1 cellular context compared by ENCODE assay signal in genomic region chrX:49053223-49054072, GRCh38.
TF ChIP-seq lines count a peak whose summit lies in the region.

No MANE protein-coding gene starts in this region.

TF ChIP-seq in IMR-90, 13 proteins besides CTCF, POLR2A, EP300 and RAD21 (continued from another document):
- no peak for TF ChIP-seq CHD1 (IDR thresholded peaks at IDR 0.05; ENCODE audit: low read depth, low read length)
- TF ChIP-seq RFX5 (IDR thresholded peaks at IDR 0.05; ENCODE audit: low read depth, low read length): no peak
- TF ChIP-seq FOS (IDR thresholded peaks at IDR 0.05; ENCODE audit: low read depth, low read length): no peak
- no peak for TF ChIP-seq SMC3 (IDR thresholded peaks at IDR 0.05; ENCODE audit: low read depth, low read length)
- no peak for TF ChIP-seq RCOR1 (IDR thresholded peaks at IDR 0.05; ENCODE audit: insufficient replicate concordance, low read length)
- no peak for TF ChIP-seq NFE2L2 (IDR thresholded peaks at IDR 0.05; ENCODE audit: low read depth, low read length)
- no peak for TF ChIP-seq CEBPB (IDR thresholded peaks at IDR 0.05; ENCODE audit: low read depth, low read length)
- no peak for TF ChIP-seq MAZ (IDR thresholded peaks at IDR 0.05; ENCODE audit: borderline replicate concordance, low read depth, low read length)
